1 cellular context compared by ENCODE assay signal in genomic region chr5:83474170-83474796, GRCh38.
TF ChIP-seq lines count a peak whose summit lies in the region.

No MANE protein-coding gene starts in this region.

TF ChIP-seq in WTC11, 78 proteins besides CTCF, POLR2A, EP300 and RAD21 (continued from another document and continues in another):
- TF ChIP-seq, protein P1, sequence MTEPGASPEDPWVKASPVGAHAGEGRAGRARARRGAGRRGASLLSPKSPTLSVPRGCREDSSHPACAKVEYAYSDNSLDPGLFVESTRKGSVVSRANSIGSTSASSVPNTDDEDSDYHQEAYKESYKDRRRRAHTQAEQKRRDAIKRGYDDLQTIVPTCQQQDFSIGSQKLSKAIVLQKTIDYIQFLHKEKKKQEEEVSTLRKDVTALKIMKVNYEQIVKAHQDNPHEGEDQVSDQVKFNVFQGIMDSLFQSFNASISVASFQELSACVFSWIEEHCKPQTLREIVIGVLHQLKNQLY (CRISPR knock-in tag; IDR thresholded peaks at IDR 0.05): no peak
- TF ChIP-seq NR3C1 (CRISPR knock-in tag; conservative IDR thresholded peaks at IDR 0.05; ENCODE audit: low read depth) (no peak), ZNF416 (CRISPR knock-in tag; IDR thresholded peaks at IDR 0.05) (no peak), CREB1 (CRISPR knock-in tag; IDR thresholded peaks at IDR 0.05) (0 out of 2 replicates have a peak, but pooled peaks have one; percentile 55), NFE2L1 (CRISPR knock-in tag; IDR thresholded peaks at IDR 0.05) (peak; percentile 72), ZNF138 (CRISPR knock-in tag; conservative IDR thresholded peaks at IDR 0.05) (no peak), CREM (CRISPR knock-in tag; IDR thresholded peaks at IDR 0.05) (peak; percentile 45; the same call in 1 of the 2 replicates), TEAD1 (CRISPR knock-in tag; IDR thresholded peaks at IDR 0.05) (no peak), ATF1 (CRISPR knock-in tag; IDR thresholded peaks at IDR 0.05) (no peak), ELF4 (CRISPR knock-in tag; IDR thresholded peaks at IDR 0.05; ENCODE audit: low read depth) (no peak), SMAD4 (CRISPR knock-in tag; IDR thresholded peaks at IDR 0.05) (no peak), ZNF281 (CRISPR knock-in tag; IDR thresholded peaks at IDR 0.05) (peak; percentile 74; the same call in 1 of the 2 replicates), ATF3 (CRISPR knock-in tag; conservative IDR thresholded peaks at IDR 0.05) (no peak), PRDM15 (CRISPR knock-in tag; IDR thresholded peaks at IDR 0.05) (0 out of 2 replicates have a peak, but pooled peaks have one; percentile 30), SMAD3 (CRISPR knock-in tag; IDR thresholded peaks at IDR 0.05; ENCODE audit: borderline replicate concordance) (0 out of 2 replicates have a peak, but pooled peaks have one; percentile 19), SP1 (CRISPR knock-in tag; conservative IDR thresholded peaks at IDR 0.05) (peak; percentile 92), ZNF396 (CRISPR knock-in tag; IDR thresholded peaks at IDR 0.05; ENCODE audit: borderline replicate concordance) (no peak), ZBTB21 (CRISPR knock-in tag; IDR thresholded peaks at IDR 0.05; ENCODE audit: borderline replicate concordance) (peak; percentile 69; the same call in 1 of the 2 replicates), MXD4 (CRISPR knock-in tag; IDR thresholded peaks at IDR 0.05; ENCODE audit: borderline replicate concordance) (no peak), JUN (CRISPR knock-in tag; IDR thresholded peaks at IDR 0.05) (no peak), ZNF317 (CRISPR knock-in tag; IDR thresholded peaks at IDR 0.05; ENCODE audit: borderline replicate concordance, low read depth) (no peak), OVOL2 (CRISPR knock-in tag; IDR thresholded peaks at IDR 0.05; ENCODE audit: borderline replicate concordance) (no peak), ARID4B (CRISPR knock-in tag; IDR thresholded peaks at IDR 0.05; ENCODE audit: borderline replicate concordance) (no peak; the same call in 1 of the 2 replicates), NR2C2 (CRISPR knock-in tag; IDR thresholded peaks at IDR 0.05) (no peak), FOXP1 (CRISPR knock-in tag; IDR thresholded peaks at IDR 0.05; ENCODE audit: borderline replicate concordance) (peak; percentile 80), ESRRA (CRISPR knock-in tag; IDR thresholded peaks at IDR 0.05; ENCODE audit: borderline replicate concordance) (no peak)
- TF ChIP-seq, protein P2, sequence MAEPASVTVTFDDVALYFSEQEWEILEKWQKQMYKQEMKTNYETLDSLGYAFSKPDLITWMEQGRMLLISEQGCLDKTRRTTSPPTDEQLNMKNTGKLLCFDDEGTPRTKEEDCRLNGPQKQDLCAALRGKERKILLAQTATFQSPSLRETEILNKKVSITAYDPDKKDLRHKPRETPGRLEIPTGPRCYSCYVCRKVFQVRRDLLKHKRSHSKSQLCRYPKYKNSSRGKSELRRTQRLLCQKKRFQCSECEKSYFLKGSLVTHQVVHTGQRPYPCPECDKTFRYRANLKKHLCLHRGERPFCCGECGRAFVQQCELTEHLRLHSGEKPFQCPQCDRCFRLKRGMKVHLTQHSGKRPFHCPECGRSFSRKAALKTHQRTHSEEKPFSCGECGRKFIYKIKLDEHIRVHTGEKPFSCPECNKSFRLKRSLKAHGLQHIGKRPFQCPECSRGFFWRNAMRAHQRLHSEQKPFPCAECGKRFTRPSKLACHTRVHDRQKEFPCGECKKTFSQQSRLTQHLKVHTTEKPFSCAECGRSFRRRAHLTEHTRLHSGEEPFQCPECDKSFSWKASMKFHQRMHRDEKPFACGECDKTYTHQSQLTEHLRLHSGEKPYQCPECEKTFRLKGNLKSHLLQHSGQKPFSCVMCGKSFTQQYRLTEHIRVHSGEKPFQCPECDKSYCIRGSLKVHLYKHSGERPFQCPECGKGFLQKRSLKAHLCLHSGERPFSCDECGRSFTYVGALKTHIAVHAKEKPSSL (CRISPR knock-in tag; conservative IDR thresholded peaks at IDR 0.05): no peak
- TF ChIP-seq, protein P3, sequence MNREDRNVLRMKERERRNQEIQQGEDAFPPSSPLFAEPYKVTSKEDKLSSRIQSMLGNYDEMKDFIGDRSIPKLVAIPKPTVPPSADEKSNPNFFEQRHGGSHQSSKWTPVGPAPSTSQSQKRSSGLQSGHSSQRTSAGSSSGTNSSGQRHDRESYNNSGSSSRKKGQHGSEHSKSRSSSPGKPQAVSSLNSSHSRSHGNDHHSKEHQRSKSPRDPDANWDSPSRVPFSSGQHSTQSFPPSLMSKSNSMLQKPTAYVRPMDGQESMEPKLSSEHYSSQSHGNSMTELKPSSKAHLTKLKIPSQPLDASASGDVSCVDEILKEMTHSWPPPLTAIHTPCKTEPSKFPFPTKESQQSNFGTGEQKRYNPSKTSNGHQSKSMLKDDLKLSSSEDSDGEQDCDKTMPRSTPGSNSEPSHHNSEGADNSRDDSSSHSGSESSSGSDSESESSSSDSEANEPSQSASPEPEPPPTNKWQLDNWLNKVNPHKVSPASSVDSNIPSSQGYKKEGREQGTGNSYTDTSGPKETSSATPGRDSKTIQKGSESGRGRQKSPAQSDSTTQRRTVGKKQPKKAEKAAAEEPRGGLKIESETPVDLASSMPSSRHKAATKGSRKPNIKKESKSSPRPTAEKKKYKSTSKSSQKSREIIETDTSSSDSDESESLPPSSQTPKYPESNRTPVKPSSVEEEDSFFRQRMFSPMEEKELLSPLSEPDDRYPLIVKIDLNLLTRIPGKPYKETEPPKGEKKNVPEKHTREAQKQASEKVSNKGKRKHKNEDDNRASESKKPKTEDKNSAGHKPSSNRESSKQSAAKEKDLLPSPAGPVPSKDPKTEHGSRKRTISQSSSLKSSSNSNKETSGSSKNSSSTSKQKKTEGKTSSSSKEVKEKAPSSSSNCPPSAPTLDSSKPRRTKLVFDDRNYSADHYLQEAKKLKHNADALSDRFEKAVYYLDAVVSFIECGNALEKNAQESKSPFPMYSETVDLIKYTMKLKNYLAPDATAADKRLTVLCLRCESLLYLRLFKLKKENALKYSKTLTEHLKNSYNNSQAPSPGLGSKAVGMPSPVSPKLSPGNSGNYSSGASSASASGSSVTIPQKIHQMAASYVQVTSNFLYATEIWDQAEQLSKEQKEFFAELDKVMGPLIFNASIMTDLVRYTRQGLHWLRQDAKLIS (CRISPR knock-in tag; IDR thresholded peaks at IDR 0.05; ENCODE audit: borderline replicate concordance): peak; percentile 79; the same call in 1 of the 2 replicates
- TF ChIP-seq, protein P4, sequence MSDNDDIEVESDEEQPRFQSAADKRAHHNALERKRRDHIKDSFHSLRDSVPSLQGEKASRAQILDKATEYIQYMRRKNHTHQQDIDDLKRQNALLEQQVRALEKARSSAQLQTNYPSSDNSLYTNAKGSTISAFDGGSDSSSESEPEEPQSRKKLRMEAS (CRISPR knock-in tag; IDR thresholded peaks at IDR 0.05): peak; percentile 94
- TF ChIP-seq, protein P5, sequence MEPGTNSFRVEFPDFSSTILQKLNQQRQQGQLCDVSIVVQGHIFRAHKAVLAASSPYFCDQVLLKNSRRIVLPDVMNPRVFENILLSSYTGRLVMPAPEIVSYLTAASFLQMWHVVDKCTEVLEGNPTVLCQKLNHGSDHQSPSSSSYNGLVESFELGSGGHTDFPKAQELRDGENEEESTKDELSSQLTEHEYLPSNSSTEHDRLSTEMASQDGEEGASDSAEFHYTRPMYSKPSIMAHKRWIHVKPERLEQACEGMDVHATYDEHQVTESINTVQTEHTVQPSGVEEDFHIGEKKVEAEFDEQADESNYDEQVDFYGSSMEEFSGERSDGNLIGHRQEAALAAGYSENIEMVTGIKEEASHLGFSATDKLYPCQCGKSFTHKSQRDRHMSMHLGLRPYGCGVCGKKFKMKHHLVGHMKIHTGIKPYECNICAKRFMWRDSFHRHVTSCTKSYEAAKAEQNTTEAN (CRISPR knock-in tag; IDR thresholded peaks at IDR 0.05): peak; percentile 68; the same call in 1 of the 2 replicates
- TF ChIP-seq, protein P6, sequence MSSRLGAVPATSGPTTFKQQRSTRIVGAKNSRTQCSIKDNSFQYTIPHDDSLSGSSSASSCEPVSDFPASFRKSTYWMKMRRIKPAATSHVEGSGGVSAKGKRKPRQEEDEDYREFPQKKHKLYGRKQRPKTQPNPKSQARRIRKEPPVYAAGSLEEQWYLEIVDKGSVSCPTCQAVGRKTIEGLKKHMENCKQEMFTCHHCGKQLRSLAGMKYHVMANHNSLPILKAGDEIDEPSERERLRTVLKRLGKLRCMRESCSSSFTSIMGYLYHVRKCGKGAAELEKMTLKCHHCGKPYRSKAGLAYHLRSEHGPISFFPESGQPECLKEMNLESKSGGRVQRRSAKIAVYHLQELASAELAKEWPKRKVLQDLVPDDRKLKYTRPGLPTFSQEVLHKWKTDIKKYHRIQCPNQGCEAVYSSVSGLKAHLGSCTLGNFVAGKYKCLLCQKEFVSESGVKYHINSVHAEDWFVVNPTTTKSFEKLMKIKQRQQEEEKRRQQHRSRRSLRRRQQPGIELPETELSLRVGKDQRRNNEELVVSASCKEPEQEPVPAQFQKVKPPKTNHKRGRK (CRISPR knock-in tag; IDR thresholded peaks at IDR 0.05; ENCODE audit: borderline replicate concordance): no peak
